Comparison of ENCODE assay signal across 26 cellular contexts in the genomic region with DNA sequence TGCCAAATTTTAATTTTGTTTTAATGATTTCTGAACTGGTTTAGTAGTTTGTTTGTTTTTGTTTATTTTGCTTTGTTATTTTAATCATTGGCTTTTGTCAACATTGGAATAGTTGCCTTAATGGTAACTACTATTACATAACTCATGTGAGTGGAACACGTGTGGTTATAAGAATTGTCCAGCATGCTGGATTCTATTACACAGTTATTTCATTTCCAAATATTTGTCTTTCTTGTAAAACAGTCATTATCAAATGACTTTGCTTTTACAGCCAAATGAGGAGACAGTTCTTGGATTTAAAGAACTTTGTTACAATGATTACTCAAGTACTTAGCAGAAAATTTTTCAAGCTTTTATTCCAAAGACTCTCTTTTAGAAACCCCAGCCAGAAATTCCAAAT.
"Had no signal": no experiment of that assay in that cellular context is flagged by ENCODE, and none has a peak within 500 bp of the region (broad histone marks: within the 10 kb centered on the region; RNA-seq: fewer than 3 reads in every experiment).

No MANE protein-coding gene starts in this region.

- H3K36me3 ChIP-seq: esophagus muscularis mucosa, spleen, suprapubic skin, tibial artery had no signal

- H3K27ac Mint-ChIP-seq: activated CD8-positive, alpha-beta T cell treated with anti-CD3 and anti-CD28 coated beads for 36 hours; activated T-helper 17 cell treated with anti-CD3 and anti-CD28 coated beads, Interleukin-2, amount 50 U/mL, for 72 hours; immature natural killer cell; natural killer cell treated with Interleukin-12 subunit alpha and Interleukin-12 subunit beta and Interleukin-15 and Interleukin-18, amount 100 ng/mL, for 72 hours; WTC11 had no signal

- DNase-seq: activated CD4-positive, alpha-beta T cell treated with anti-CD3 and anti-CD28 coated beads for 1 hour; activated CD4-positive, alpha-beta T cell treated with anti-CD3 and anti-CD28 coated beads, Interleukin-2, amount 50 U/mL, for 1 hour; activated CD8-positive, alpha-beta T cell treated with anti-CD3 and anti-CD28 coated beads for 36 hours; activated gamma-delta T cell treated with Interleukin-2 at 50 U/mL for 16 hours; activated naive CD4-positive, alpha-beta T cell treated with anti-CD3 and anti-CD28 coated beads, Interleukin-2, amount 50 U/mL, for 16 hours; activated T-cell treated with anti-CD3 and anti-CD28 coated beads, Interleukin-2, amount 50 U/mL, for 4 hours; amniotic stem cell; caudate nucleus; foreskin fibroblast; head of caudate nucleus; hippocampal formation; immature natural killer cell; kidney; left colon; mammary epithelial cell; posterior cingulate gyrus; right cardiac atrium; spleen; stimulated activated naive CD4-positive, alpha-beta T cell; T-helper 2 cell; tibial artery had no signal

- H3K4me3 Mint-ChIP-seq: activated CD8-positive, alpha-beta T cell treated with anti-CD3 and anti-CD28 coated beads for 36 hours; activated T-cell treated with anti-CD3 and anti-CD28 coated beads, Interleukin-2, amount 50 U/mL, for 4 hours; activated T-helper 17 cell treated with anti-CD3 and anti-CD28 coated beads, Interleukin-2, amount 50 U/mL, for 72 hours; immature natural killer cell; natural killer cell treated with Interleukin-12 subunit alpha and Interleukin-12 subunit beta and Interleukin-15 and Interleukin-18, amount 100 ng/mL, for 72 hours; WTC11 had no signal

- H3K4me1 Mint-ChIP-seq: activated T-helper 17 cell treated with anti-CD3 and anti-CD28 coated beads, Interleukin-2, amount 50 U/mL, for 72 hours; immature natural killer cell; WTC11 had no signal

- H3K27me3 ChIP-seq: esophagus muscularis mucosa, suprapubic skin, tibial artery had no signal

- H3K27me3 Mint-ChIP-seq: activated CD8-positive, alpha-beta T cell treated with anti-CD3 and anti-CD28 coated beads for 36 hours; activated T-helper 17 cell treated with anti-CD3 and anti-CD28 coated beads, Interleukin-2, amount 50 U/mL, for 72 hours; natural killer cell treated with Interleukin-12 subunit alpha and Interleukin-12 subunit beta and Interleukin-15 and Interleukin-18, amount 100 ng/mL, for 72 hours had no signal

- H3K27ac ChIP-seq: spleen, suprapubic skin, tibial artery had no signal

- H3K4me3 ChIP-seq: esophagus muscularis mucosa, spleen, suprapubic skin, tibial artery had no signal

- H3K36me3 Mint-ChIP-seq: immature natural killer cell; natural killer cell treated with Interleukin-12 subunit alpha and Interleukin-12 subunit beta and Interleukin-15 and Interleukin-18, amount 100 ng/mL, for 72 hours; WTC11 had no signal

- H3K9me3 ChIP-seq: esophagus muscularis mucosa, suprapubic skin, tibial artery had no signal

- ATAC-seq: activated CD8-positive, alpha-beta T cell treated with anti-CD3 and anti-CD28 coated beads for 36 hours; activated T-cell treated with anti-CD3 and anti-CD28 coated beads, Interleukin-2, amount 50 U/mL, for 4 hours; activated T-helper 17 cell treated with anti-CD3 and anti-CD28 coated beads, Interleukin-2, amount 50 U/mL, for 72 hours; left colon; natural killer cell treated with Interleukin-12 subunit alpha and Interleukin-12 subunit beta and Interleukin-15 and Interleukin-18, amount 100 ng/mL, for 72 hours; right cardiac atrium; WTC11 had no signal

- H3K4me1 ChIP-seq: spleen, suprapubic skin, tibial artery had no signal

- H3K9me3 Mint-ChIP-seq: activated CD8-positive, alpha-beta T cell treated with anti-CD3 and anti-CD28 coated beads for 36 hours had no signal
